9 cellular contexts compared by ENCODE assay signal in the genomic region with DNA sequence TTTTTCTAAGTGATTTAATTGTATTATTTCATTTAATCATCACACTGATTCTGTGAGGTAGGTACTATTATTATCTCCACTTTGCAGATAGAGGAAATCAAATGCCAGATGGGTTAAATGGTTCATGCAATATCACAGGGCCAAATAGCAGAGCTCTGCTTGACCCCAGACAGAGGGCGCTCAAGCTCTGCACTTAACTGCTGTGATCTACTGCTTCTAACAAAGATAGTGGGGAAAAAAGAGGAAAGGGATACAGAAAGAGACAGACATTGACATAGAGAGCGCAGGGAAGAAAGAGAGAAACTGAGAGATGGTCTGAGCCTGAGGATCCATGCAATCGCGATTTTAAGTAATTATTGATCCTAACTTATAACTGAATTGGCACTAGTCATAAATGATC.
DNase-seq lines count a peak whose midpoint lies in the region; ATAC-seq and TF ChIP-seq lines count a peak whose summit lies in the region.
"Had no signal": no experiment of that assay in that cellular context is flagged by ENCODE, and none has a peak within 500 bp of the region (broad histone marks: within the 10 kb centered on the region; RNA-seq: fewer than 3 reads in every experiment).

No MANE protein-coding gene starts in this region.

- peak overlapping the region; percentile 0 for H3K27ac Mint-ChIP-seq in mesothelial cell of epicardium
- H3K27ac Mint-ChIP-seq in stimulated activated memory B cell treated with anti-CD40 and anti-IgM and Interleukin-4, amounts not matched to agents 10 μg/mL and 1 μg/mL and 100 μg/mL, for 72 hours, result no peak overlapping the region
- H3K27ac Mint-ChIP-seq: activated naive CD8-positive, alpha-beta T cell treated with anti-CD3 and anti-CD28 coated beads, Interleukin-2, amount 10 ng/mL, durations not matched to agents 7 days and 5 days had no signal

- peaks cover 19% of the 10 kb centered on the region for H3K4me1 Mint-ChIP-seq in mesothelial cell of epicardium
- H3K4me1 Mint-ChIP-seq in stimulated activated memory B cell treated with anti-CD40 and anti-IgM and Interleukin-4, amounts not matched to agents 10 μg/mL and 1 μg/mL and 100 μg/mL, for 72 hours, result no peaks in the 10 kb centered on the region
- H3K4me1 Mint-ChIP-seq: activated naive CD8-positive, alpha-beta T cell treated with anti-CD3 and anti-CD28 coated beads, Interleukin-2, amount 10 ng/mL, durations not matched to agents 7 days and 5 days had no signal

- peaks cover 12% of the 10 kb centered on the region for H3K9me3 Mint-ChIP-seq in mesothelial cell of epicardium
- peaks cover 4% of the 10 kb centered on the region for H3K9me3 Mint-ChIP-seq in stimulated activated memory B cell treated with anti-CD40 and anti-IgM and Interleukin-4, amounts not matched to agents 10 μg/mL and 1 μg/mL and 100 μg/mL, for 72 hours
- H3K9me3 Mint-ChIP-seq: activated naive CD8-positive, alpha-beta T cell treated with anti-CD3 and anti-CD28 coated beads, Interleukin-2, amount 10 ng/mL, durations not matched to agents 7 days and 5 days had no signal

- ATAC-seq in GM21717 (IDR thresholded peaks at IDR 0.05; ENCODE audit: unreplicated experiment), result peak; percentile 87
- ATAC-seq in stimulated activated memory B cell treated with anti-CD40 and anti-IgM and Interleukin-4, amounts not matched to agents 10 μg/mL and 1 μg/mL and 100 μg/mL, for 72 hours, result no peak
- no peak for ATAC-seq in GM21515 (IDR thresholded peaks at IDR 0.05; ENCODE audit: unreplicated experiment)

- peak; percentile 5 for DNase-seq in GM04503 (ENCODE audit: low read depth)
- peak; percentile 42 for DNase-seq in LHCN-M2 (ENCODE audit: low read depth)
- DNase-seq in SHP77 treated with DMSO at 0.1 percent for 48 hours (lab: John Stamatoyannopoulos, UW), result peak; percentile 62
- peak; percentile 36 for DNase-seq in epidermal melanocyte (ENCODE audit: insufficient read length, low spot score)
- DNase-seq in mesothelial cell of epicardium (ENCODE audit: low spot score in 2 of 2, unreplicated experiment in 2 of 2), result peak; percentile 44 to 72
- DNase-seq: activated naive CD8-positive, alpha-beta T cell treated with anti-CD3 and anti-CD28 coated beads, Interleukin-2, amount 10 ng/mL, durations not matched to agents 7 days and 5 days had no signal

- H3K4me3 Mint-ChIP-seq in mesothelial cell of epicardium, result no peak overlapping the region
- no peak overlapping the region for H3K4me3 Mint-ChIP-seq in stimulated activated memory B cell treated with anti-CD40 and anti-IgM and Interleukin-4, amounts not matched to agents 10 μg/mL and 1 μg/mL and 100 μg/mL, for 72 hours
- H3K4me3 Mint-ChIP-seq: activated naive CD8-positive, alpha-beta T cell treated with anti-CD3 and anti-CD28 coated beads, Interleukin-2, amount 10 ng/mL, durations not matched to agents 7 days and 5 days had no signal

- H3K27me3 Mint-ChIP-seq in mesothelial cell of epicardium (ENCODE audit: low read depth), result no peaks in the 10 kb centered on the region
- H3K27me3 Mint-ChIP-seq in stimulated activated memory B cell treated with anti-CD40 and anti-IgM and Interleukin-4, amounts not matched to agents 10 μg/mL and 1 μg/mL and 100 μg/mL, for 72 hours, result no peaks in the 10 kb centered on the region
- H3K27me3 Mint-ChIP-seq: activated naive CD8-positive, alpha-beta T cell treated with anti-CD3 and anti-CD28 coated beads, Interleukin-2, amount 10 ng/mL, durations not matched to agents 7 days and 5 days had no signal

- TF ChIP-seq CTCF in mesothelial cell of epicardium (IDR thresholded peaks at IDR 0.05; ENCODE audit: unreplicated experiment), result peak; percentile 52

- peaks cover 10% of the 10 kb centered on the region for H3K36me3 Mint-ChIP-seq in mesothelial cell of epicardium
- no peaks in the 10 kb centered on the region for H3K36me3 Mint-ChIP-seq in stimulated activated memory B cell treated with anti-CD40 and anti-IgM and Interleukin-4, amounts not matched to agents 10 μg/mL and 1 μg/mL and 100 μg/mL, for 72 hours
- H3K36me3 Mint-ChIP-seq: activated naive CD8-positive, alpha-beta T cell treated with anti-CD3 and anti-CD28 coated beads, Interleukin-2, amount 10 ng/mL, durations not matched to agents 7 days and 5 days had no signal

Comparison
In these comparisons a context has a peak if more than half of its experiments do, and no peak if none do; other contexts are left out.
1. DNase-seq: peak in every context shown above with its lines; median percentile 62 in SHP77 treated with DMSO at 0.1 percent for 48 hours; 58 in mesothelial cell of epicardium; 42 in LHCN-M2; 36 in epidermal melanocyte; 5 in GM04503.